Comparison of ENCODE assay signal across 21 cellular contexts in the genomic region with DNA sequence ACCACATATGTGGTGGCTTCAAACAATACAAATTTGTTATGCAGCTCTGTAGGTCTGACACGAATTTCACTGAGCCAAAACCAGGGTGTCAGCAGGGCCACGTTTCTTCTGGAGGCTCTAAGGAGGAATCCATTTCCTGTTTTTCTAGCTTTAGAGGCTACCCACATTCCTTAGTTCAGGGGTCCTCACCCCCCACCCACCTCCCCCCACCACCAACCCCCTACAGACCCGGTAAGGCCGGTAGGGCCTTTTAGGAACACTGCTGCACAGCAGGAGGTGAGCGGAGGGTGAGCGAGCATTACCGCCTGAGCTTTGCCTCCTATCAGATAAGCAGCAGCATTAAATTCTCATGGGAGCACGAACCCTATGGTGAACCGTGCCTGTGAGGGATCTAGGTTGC. TPM values are rescaled to one million over a fixed set of nuclear protein-coding genes. Genes with fewer than 3 reads are reported as not detected.
DNase-seq lines count a peak whose midpoint lies in the region; ATAC-seq and TF ChIP-seq lines count a peak whose summit lies in the region.
"Had no signal": no experiment of that assay in that cellular context is flagged by ENCODE, and none has a peak within 500 bp of the region (broad histone marks: within the 10 kb centered on the region; RNA-seq: fewer than 3 reads in every experiment).

No MANE protein-coding gene starts in this region.

- H3K27me3 Mint-ChIP-seq in GM23338 (ENCODE audit: insufficient read depth, low read depth, poor library complexity) = peaks cover 3% of the 10 kb centered on the region
- H3K27me3 Mint-ChIP-seq: activated CD4-positive, alpha-beta memory T cell treated with anti-CD3 and anti-CD28 coated beads for 36 hours; activated naive CD4-positive, alpha-beta T cell treated with anti-CD3 and anti-CD28 coated beads, Interleukin-2, amount 10 ng/mL, durations not matched to agents 7 days and 5 days; natural killer cell treated with Interleukin-12 subunit alpha and Interleukin-12 subunit beta and Interleukin-15 and Interleukin-18, amount 100 ng/mL, for 72 hours had no signal

- H3K27ac Mint-ChIP-seq in GM23338 = peak overlapping the region; percentile 85; the same call in 1 of the 2 replicates
- H3K27ac Mint-ChIP-seq: activated CD4-positive, alpha-beta memory T cell treated with anti-CD3 and anti-CD28 coated beads for 36 hours; activated naive CD4-positive, alpha-beta T cell treated with anti-CD3 and anti-CD28 coated beads, Interleukin-2, amount 10 ng/mL, durations not matched to agents 7 days and 5 days had no signal

- no peaks in the 10 kb centered on the region for H3K36me3 Mint-ChIP-seq in GM23338 (ENCODE audit: low read depth)
- H3K36me3 Mint-ChIP-seq: activated naive CD4-positive, alpha-beta T cell treated with anti-CD3 and anti-CD28 coated beads, Interleukin-2, amount 10 ng/mL, durations not matched to agents 7 days and 5 days; natural killer cell treated with Interleukin-12 subunit alpha and Interleukin-12 subunit beta and Interleukin-15 and Interleukin-18, amount 100 ng/mL, for 72 hours had no signal

- no peak overlapping the region for H3K14ac ChIP-seq in neuronal stem cell (ENCODE audit: low read length)

- no peak overlapping the region for H3K23ac ChIP-seq in neuronal stem cell (ENCODE audit: low read depth, low read length, poor library complexity)

- H3K79me2 ChIP-seq in GM23338 (replicated peaks; ENCODE audit: insufficient read depth) = peaks cover 50% of the 10 kb centered on the region
- no peaks in the 10 kb centered on the region for H3K79me2 ChIP-seq in Karpas-422 (ENCODE audit: low read length)

- H3K36me3 ChIP-seq in GM23338 (ENCODE audit: insufficient read depth) (no peaks in the 10 kb centered on the region), Karpas-422 (ENCODE audit: insufficient read depth, low read length) (no peaks in the 10 kb centered on the region), neuronal stem cell (replicated peaks in 1 of 2; ENCODE audit: control insufficient read depth in 2 of 2, insufficient read depth in 2 of 2, low read length in 2 of 2) (no peaks in the 10 kb centered on the region)
- H3K36me3 ChIP-seq: brain microvascular endothelial cell had no signal

- no peaks in the 10 kb centered on the region; the same call in 1 of the 2 replicates for H3F3A ChIP-seq in GM23338 (replicated peaks; ENCODE audit: low read depth)

- no peak overlapping the region for H2BK12ac ChIP-seq in neuronal stem cell (ENCODE audit: low read length)

- DNase-seq in GM23338 (ENCODE audit: low spot score) = peak; percentile 73
- DNase-seq in Karpas-422 = no peak
- peak; percentile 49 for DNase-seq in choroid plexus epithelial cell (ENCODE audit: low read depth)
- no peak for DNase-seq in neuronal stem cell (ENCODE audit: low spot score)
- DNase-seq in activated T-cell treated with anti-CD3 and anti-CD28 coated beads, Interleukin-2, amount 50 U/mL, for 48 hours = no peak
- no peak for DNase-seq in stimulated activated naive CD4-positive, alpha-beta T cell treated with Interleukin-2 at 50 U/mL for 16 hours (lab: John Stamatoyannopoulos, UW)
- DNase-seq: activated CD4-positive, alpha-beta memory T cell treated with anti-CD3 and anti-CD28 coated beads for 36 hours; activated CD8-positive, alpha-beta memory T cell treated with anti-CD3 and anti-CD28 coated beads, Interleukin-2, amount 50 U/mL, for 4 hours; activated naive CD4-positive, alpha-beta T cell treated with anti-CD3 and anti-CD28 coated beads, Interleukin-2, amount 10 ng/mL, durations not matched to agents 7 days and 5 days; brain microvascular endothelial cell; NCI-H510A; NK-92 treated with Interleukin-12 subunit alpha and Interleukin-12 subunit beta, amount 100 ng/mL, for 24 hours; retina; SHP77 treated with DMSO at 0.1 percent for 48 hours; small intestine; T1000; trophoblast cell had no signal

- peak overlapping the region; percentile 93 for H3K27ac ChIP-seq in GM23338 (ENCODE audit: low read depth)
- H3K27ac ChIP-seq in Karpas-422 (ENCODE audit: low read length) = peak overlapping the region; percentile 99
- no peak overlapping the region for H3K27ac ChIP-seq in neuronal stem cell (replicated peaks; ENCODE audit: low read length)
- H3K27ac ChIP-seq: brain microvascular endothelial cell, epithelial cell of prostate had no signal

- no CpG with 5 or more reads among the region's 9 CpGs for WGBS in neuronal stem cell (ENCODE audit: extremely low coverage in 2 of 2, insufficient read length in 2 of 2, insufficient replicate concordance in 1 of 2), 2 donors

- no peak overlapping the region for H2BK120ac ChIP-seq in neuronal stem cell (ENCODE audit: low read depth, low read length)

- H3K4me1 Mint-ChIP-seq in GM23338 = peaks cover 36% of the 10 kb centered on the region

- no peak overlapping the region for H4K91ac ChIP-seq in neuronal stem cell (ENCODE audit: low read depth, low read length, poor library complexity)

- peak overlapping the region; percentile 23 for H3K18ac ChIP-seq in neuronal stem cell (ENCODE audit: low read length)

- no peaks in the 10 kb centered on the region; the same call in 2 of the 3 replicates for H3K9me3 Mint-ChIP-seq in GM23338
- H3K9me3 Mint-ChIP-seq: activated CD4-positive, alpha-beta memory T cell treated with anti-CD3 and anti-CD28 coated beads for 36 hours; natural killer cell treated with Interleukin-12 subunit alpha and Interleukin-12 subunit beta and Interleukin-15 and Interleukin-18, amount 100 ng/mL, for 72 hours had no signal

- no peaks in the 10 kb centered on the region for H3K9me3 ChIP-seq in Karpas-422 (ENCODE audit: low read length)
- no peaks in the 10 kb centered on the region for H3K9me3 ChIP-seq in neuronal stem cell (replicated peaks in 1 of 2; ENCODE audit: control insufficient read depth in 2 of 2, insufficient read depth in 1 of 2, low read depth in 1 of 2, low read length in 2 of 2)

- H3K79me1 ChIP-seq in neuronal stem cell (ENCODE audit: low read depth, low read length) = no peaks in the 10 kb centered on the region

- no peak overlapping the region for H2AK5ac ChIP-seq in neuronal stem cell (ENCODE audit: low read depth, low read length)

- H2BK5ac ChIP-seq in neuronal stem cell (ENCODE audit: low read length) = no peak overlapping the region

- H3K4me1 ChIP-seq in GM23338 (ENCODE audit: insufficient read depth) (peaks cover 46% of the 10 kb centered on the region), Karpas-422 (ENCODE audit: low read length) (peaks cover 72% of the 10 kb centered on the region), neuronal stem cell (ENCODE audit: control insufficient read depth in 2 of 2, insufficient read depth in 1 of 2, low read depth in 1 of 2, low read length in 2 of 2) (no peaks in the 10 kb centered on the region)

- no peak overlapping the region for H2BK15ac ChIP-seq in neuronal stem cell (ENCODE audit: low read length)

- H3K9ac ChIP-seq in Karpas-422 (ENCODE audit: low read length) = no peak overlapping the region
- H3K9ac ChIP-seq in neuronal stem cell (ENCODE audit: low read depth, low read length, poor library complexity) = no peak overlapping the region

- H3K4me2 ChIP-seq in GM23338 (peak overlapping the region; percentile 64), Karpas-422 (ENCODE audit: low read depth, low read length, poor library complexity, severe bottlenecking) (no peak overlapping the region), neuronal stem cell (ENCODE audit: insufficient read depth, low read length, poor library complexity, severe bottlenecking) (no peak overlapping the region)

- H3K27me3 ChIP-seq in GM23338 (ENCODE audit: insufficient read depth) = no peaks in the 10 kb centered on the region
- no peaks in the 10 kb centered on the region for H3K27me3 ChIP-seq in Karpas-422 (ENCODE audit: low read length)
- peaks cover 0 to 3% (median 0%) of the 10 kb centered on the region in 3 experiments for H3K27me3 ChIP-seq in neuronal stem cell (ENCODE audit: control insufficient read depth in 3 of 3, insufficient read depth in 3 of 3, low read depth in 1 of 3, low read length in 3 of 3)
- H3K27me3 ChIP-seq: brain microvascular endothelial cell had no signal

- H3K9me2 ChIP-seq in GM23338 (ENCODE audit: insufficient read depth) (no peaks in the 10 kb centered on the region), Karpas-422 (replicated peaks; ENCODE audit: insufficient read depth, low read length) (no peaks in the 10 kb centered on the region)

- H4K8ac ChIP-seq in neuronal stem cell (ENCODE audit: low read depth, low read length) = no peak overlapping the region

- no peaks in the 10 kb centered on the region for H4K20me1 ChIP-seq in GM23338 (replicated peaks; ENCODE audit: insufficient read depth)
- no peaks in the 10 kb centered on the region for H4K20me1 ChIP-seq in Karpas-422 (ENCODE audit: insufficient read depth, low read depth, low read length)

- H2AFZ ChIP-seq in GM23338 (no peak overlapping the region), Karpas-422 (ENCODE audit: low read length) (peak overlapping the region; percentile 67; the same call in 1 of the 2 replicates), neuronal stem cell (ENCODE audit: low read length) (no peak overlapping the region)

- H3K4me3 ChIP-seq in GM23338 (no peak overlapping the region), Karpas-422 (ENCODE audit: low read length) (no peak overlapping the region), choroid plexus epithelial cell (ENCODE audit: low read depth, low read length) (no peak overlapping the region), neuronal stem cell (ENCODE audit: low read length in 2 of 2) (no peak overlapping the region)

- ATAC-seq in GM23338 (peak; percentile 85), GM21723 (IDR thresholded peaks at IDR 0.05; ENCODE audit: unreplicated experiment) (no peak)
- ATAC-seq: natural killer cell treated with Interleukin-12 subunit alpha and Interleukin-12 subunit beta and Interleukin-15 and Interleukin-18, amount 100 ng/mL, for 72 hours; Panc1 had no signal

- H3K4ac ChIP-seq in neuronal stem cell (ENCODE audit: low read length) = no peak overlapping the region

- H3K4me3 Mint-ChIP-seq in GM23338 = no peak overlapping the region
- H3K4me3 Mint-ChIP-seq: activated CD4-positive, alpha-beta memory T cell treated with anti-CD3 and anti-CD28 coated beads for 36 hours; activated naive CD4-positive, alpha-beta T cell treated with anti-CD3 and anti-CD28 coated beads, Interleukin-2, amount 10 ng/mL, durations not matched to agents 7 days and 5 days; natural killer cell treated with Interleukin-12 subunit alpha and Interleukin-12 subunit beta and Interleukin-15 and Interleukin-18, amount 100 ng/mL, for 72 hours had no signal

- TF ChIP-seq CTCF in GM23338 (conservative IDR thresholded peaks at IDR 0.05; ENCODE audit: low read depth in 2 of 2) (no peak), choroid plexus epithelial cell (conservative IDR thresholded peaks at IDR 0.05; ENCODE audit: low read depth, low read length) (no peak)

TF ChIP-seq in GM23338, 12 proteins besides CTCF, POLR2A, EP300 and RAD21:
- TF ChIP-seq POLR2AphosphoS5 (IDR thresholded peaks at IDR 0.05; ENCODE audit: low read depth) = 0 out of 2 replicates have a peak, but pooled peaks have one; percentile 15
- TF ChIP-seq STAT1 (IDR thresholded peaks at IDR 0.05; ENCODE audit: unreplicated experiment) = no peak
TF ChIP-seq in GM23338: peak in this region for 1.

RNA-seq across cellular contexts. Expression of gene SLC39A10, which starts 10.6 kb away (rescaled TPM):
- total RNA-seq in GM23338 (2014; rRNA removed; shearing (Covaris generic)) = 261 and 263 TPM in 2 replicates
- 344 and 356 TPM in 2 replicates for polyA plus RNA-seq in GM23338 (2016; fragmentation: Nextera tagmentation; extraction: Ambion mirVana)
- total RNA-seq in Karpas-422 (2014; rRNA removed; shearing (Covaris generic); ENCODE audit: low replicate concordance) = 55.1 and 112 TPM in 2 replicates
- polyA plus RNA-seq in neuronal stem cell (2013, experiment 1 of 2) = 86.7 TPM
- 88.5 TPM for polyA plus RNA-seq in neuronal stem cell (2013, experiment 2 of 2)

Comparison
In these comparisons a context has a peak if more than half of its experiments do, and no peak if none do; other contexts are left out.
1. DNase-seq: peak in GM23338 (single experiment) and choroid plexus epithelial cell (single experiment); none in Karpas-422 (single experiment), neuronal stem cell (single experiment), activated T-cell treated with anti-CD3 and anti-CD28 coated beads, Interleukin-2, amount 50 U/mL, for 48 hours (0 of 2) and stimulated activated naive CD4-positive, alpha-beta T cell treated with Interleukin-2 at 50 U/mL for 16 hours (single experiment).